Comparison of ENCODE assay signal across 8 cellular contexts in genomic region chr16:67847064-67847861, GRCh38. TPM values are rescaled to one million over a fixed set of nuclear protein-coding genes. Genes with fewer than 3 reads are reported as not detected.
DNase-seq lines count a peak whose midpoint lies in the region; ATAC-seq and TF ChIP-seq lines count a peak whose summit lies in the region.

Gene CENPT (minus strand): TSS chr16:67847693. CDS start chr16:67833859, 13,834 bp downstream.

- DNase-seq in DMS 273 (lab: John Stamatoyannopoulos, UW; ENCODE audit: unreplicated experiment) (peak; percentile 90), DMS 273 treated with DMSO at 0.1 percent for 48 hours (lab: John Stamatoyannopoulos, UW) (no peak), HPDE6-E6E7 (ENCODE audit: extremely low spot score) (peak; percentile 83), WERI-Rb-1 (no peak), epithelial cell of esophagus (ENCODE audit: low read depth) (peak; percentile 90), mucosa of descending colon (peak; percentile 52 to 78 (median 60)), upper lobe of left lung (peak; percentile 54 to 77)

- H3K36me3 ChIP-seq in WERI-Rb-1 = peaks cover 55% of the 10 kb centered on the region
- H3K36me3 ChIP-seq in mucosa of descending colon (ENCODE audit: low read depth) = no peaks in the 10 kb centered on the region
- no peaks in the 10 kb centered on the region for H3K36me3 ChIP-seq in upper lobe of left lung

- H3K4me1 ChIP-seq in mucosa of descending colon (ENCODE audit: low read depth) (peaks cover 40% of the 10 kb centered on the region), upper lobe of left lung (peaks cover 44 to 61% (median 47%) of the 10 kb centered on the region in 4 donors)

- no peaks in the 10 kb centered on the region for H3K27me3 ChIP-seq in WERI-Rb-1 (ENCODE audit: insufficient read depth, low read depth, severe bottlenecking)
- no peaks in the 10 kb centered on the region for H3K27me3 ChIP-seq in upper lobe of left lung

- peak within 1 kb of the TSS; percentile 90 for H3K4me3 ChIP-seq in WERI-Rb-1 (ENCODE audit: low read depth, low read length)
- H3K4me3 ChIP-seq in epithelial cell of esophagus (ENCODE audit: low read length) = peak within 1 kb of the TSS; percentile 74
- peak within 1 kb of the TSS; percentile 91 for H3K4me3 ChIP-seq in mucosa of descending colon
- peak within 1 kb of the TSS; percentile 73 to 98 (median 97) for H3K4me3 ChIP-seq in upper lobe of left lung

- H3K9me3 ChIP-seq in WERI-Rb-1 (ENCODE audit: severe bottlenecking) = no peaks in the 10 kb centered on the region
- no peaks in the 10 kb centered on the region for H3K9me3 ChIP-seq in mucosa of descending colon
- H3K9me3 ChIP-seq in upper lobe of left lung = no peaks in the 10 kb centered on the region

- 0% methylated on average over 9 to 20 of the region's 62 CpGs for WGBS in upper lobe of left lung, 2 donors

- peak; percentile 33 for ATAC-seq in GM21447 (IDR thresholded peaks at IDR 0.05; ENCODE audit: unreplicated experiment)
- ATAC-seq in mucosa of descending colon = peak; percentile 69
- peak; percentile 67 to 77 for ATAC-seq in upper lobe of left lung (ENCODE audit: low FRiP score in 2 of 2)

- TF ChIP-seq CTCF in WERI-Rb-1 (IDR thresholded peaks at IDR 0.05; ENCODE audit: low read depth, low read length) = no peak
- no peak for TF ChIP-seq CTCF in epithelial cell of esophagus (IDR thresholded peaks at IDR 0.05; ENCODE audit: insufficient read depth, low read depth, low read length, missing control alignments)
- no peak for TF ChIP-seq CTCF in mucosa of descending colon (IDR thresholded peaks at IDR 0.05)
- peak in 3 of 6 experiments; percentile 1 to 14 (median 5) for TF ChIP-seq CTCF in upper lobe of left lung (IDR thresholded peaks at IDR 0.05)

- intact Hi-C loops in mucosa of descending colon (cut with DNase I, micrococcal nuclease) = no loop called here

- no peak for TF ChIP-seq EP300 in upper lobe of left lung (IDR thresholded peaks at IDR 0.05)

- peak in 1 of 4 donors; percentile 59 for TF ChIP-seq POLR2A in upper lobe of left lung (IDR thresholded peaks at IDR 0.05)

- peak within 1 kb of the TSS; percentile 89 for H3K27ac ChIP-seq in WERI-Rb-1
- peak within 1 kb of the TSS; percentile 87 to 98 (median 94) for H3K27ac ChIP-seq in upper lobe of left lung

RNA-seq across cellular contexts. Expression of gene CENPT, which starts in this region (rescaled TPM):
- total RNA-seq in mucosa of descending colon (10 to 100 TPM; 33.2 to 55.0 (median 36.6) TPM), upper lobe of left lung (100 to 1,000 TPM in 1 of 6 donors, 10 to 100 TPM in 5; 30.6 to 201 (median 50.6) TPM)

Comparison
In these comparisons a context has a peak if more than half of its experiments do, and no peak if none do; other contexts are left out.
1. DNase-seq: peak in DMS 273 (single experiment), HPDE6-E6E7 (single experiment), epithelial cell of esophagus (single experiment), mucosa of descending colon (3 of 3) and upper lobe of left lung (2 of 2); none in DMS 273 treated with DMSO at 0.1 percent for 48 hours (single experiment) and WERI-Rb-1 (single experiment).
2. Peak in every context shown above with its lines, with median percentiles within 50 percentile points of each other: ATAC-seq and H3K4me3 ChIP-seq.